Comparison of ENCODE assay signal across 8 cellular contexts in genomic region chr13:52235900-52236595, GRCh38.
A peak's percentile ranks its signal among the peaks of the same experiment; 100 is the strongest.
DNase-seq lines count a peak whose midpoint lies in the region; ATAC-seq and TF ChIP-seq lines count a peak whose summit lies in the region.
"Not testable (repeated sequence)": the region's sequence is repeated elsewhere in the genome, so short reads cannot be mapped to it uniquely, and the experiment has no call there.

No MANE protein-coding gene starts in this region.

- WGBS in gastroesophageal sphincter (ENCODE audit: low coverage in 1 of 2), 2 donors, result 20% methylated on average over 1 of the region's 8 CpGs; no CpG with 5 or more reads in 1 of the 2 donors
- 0 to 8% methylated on average over 1 to 4 of the region's 8 CpGs for WGBS in tibial nerve, 2 donors

- H3K9me3 ChIP-seq in gastroesophageal sphincter, tibial nerve: not testable (repeated sequence)

- not testable (repeated sequence) for H3K36me3 ChIP-seq in gastroesophageal sphincter, tibial nerve

- ATAC-seq in HG02678 (IDR thresholded peaks at IDR 0.05; ENCODE audit: unreplicated experiment) (peak; percentile 88), gastroesophageal sphincter (peak; percentile 90)

- H3K27ac ChIP-seq in gastroesophageal sphincter, tibial nerve: not testable (repeated sequence)

- H3K4me1 ChIP-seq in gastroesophageal sphincter, tibial nerve: not testable (repeated sequence)

- not testable (repeated sequence) for H3K27me3 ChIP-seq in gastroesophageal sphincter, tibial nerve

- H3K4me3 ChIP-seq in NB4 (ENCODE audit: low read depth, low read length), result not testable (repeated sequence)
- peak overlapping the region in 1 of 2 donors; percentile 14 for H3K4me3 ChIP-seq in gastroesophageal sphincter
- H3K4me3 ChIP-seq in tibial nerve, result peak overlapping the region in 1 of 4 donors; percentile 12

- not testable (repeated sequence) for TF ChIP-seq POLR2A in NB4 (IDR thresholded peaks at IDR 0.05; ENCODE audit: extremely low read depth, insufficient read length); gastroesophageal sphincter (IDR thresholded peaks at IDR 0.05); tibial nerve (IDR thresholded peaks at IDR 0.05)

- TF ChIP-seq EP300 in gastroesophageal sphincter (IDR thresholded peaks at IDR 0.05); tibial nerve (IDR thresholded peaks at IDR 0.05): not testable (repeated sequence)

- TF ChIP-seq CTCF in GM12874 (IDR thresholded peaks at IDR 0.05; ENCODE audit: insufficient read depth, low read depth, low read length) (peak; percentile 37), NB4 (IDR thresholded peaks at IDR 0.05; ENCODE audit: low read depth, low read length) (peak; percentile 42), gastroesophageal sphincter (IDR thresholded peaks at IDR 0.05) (peak; percentile 38 to 71 (median 55)), tibial nerve (IDR thresholded peaks at IDR 0.05) (peak; percentile 39 to 74 (median 65))

- DNase-seq in NB4 (ENCODE audit: low read depth) (peak; percentile 83), SIG-M5 treated with dmso at 0.1 percent for 504 hours (lab: John Stamatoyannopoulos, UW; ENCODE audit: unreplicated experiment) (peak; percentile 57), non-pigmented ciliary epithelial cell (ENCODE audit: low read depth) (peak; percentile 37), tibial nerve (ENCODE audit: low spot score in 2 of 2) (peak in 1 of 2 donors; percentile 21)
- DNase-seq in activated gamma-delta T cell treated with anti-CD3 and anti-CD28 coated beads, Interleukin-2, amount 50 U/mL, for 16 hours (ENCODE audit: low read depth), result peak; percentile 19
